In the genomic region with DNA sequence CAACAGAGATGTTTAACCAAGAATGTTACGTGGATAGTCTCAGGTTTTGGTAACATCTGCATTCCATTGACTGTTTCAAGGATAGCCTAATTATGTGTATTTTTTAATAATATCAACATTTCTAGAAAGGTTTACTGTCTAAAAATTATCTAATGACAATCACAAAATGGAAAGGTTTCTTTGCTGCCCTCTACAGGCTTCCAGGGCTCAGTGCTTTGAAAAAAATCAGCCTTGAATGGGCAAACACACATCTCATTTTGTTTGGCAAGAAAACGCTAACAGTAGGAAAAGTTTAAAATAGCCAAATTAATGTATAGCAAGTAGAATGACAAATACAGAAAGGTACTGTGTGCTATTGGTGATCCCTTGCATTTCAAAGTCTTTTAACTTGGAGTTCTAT, we compare ENCODE assay signal across 10 cellular contexts.
DNase-seq lines count a peak whose midpoint lies in the region; ATAC-seq and TF ChIP-seq lines count a peak whose summit lies in the region.
"Had no signal": no experiment of that assay in that cellular context is flagged by ENCODE, and none has a peak within 500 bp of the region (broad histone marks: within the 10 kb centered on the region; RNA-seq: fewer than 3 reads in every experiment).

No MANE protein-coding gene starts in this region.

- H3K27me3 Mint-ChIP-seq in WTC11 (ENCODE audit: low read depth) = no peaks in the 10 kb centered on the region
- H3K27me3 Mint-ChIP-seq: activated CD4-positive, alpha-beta memory T cell treated with anti-CD3 and anti-CD28 coated beads for 36 hours had no signal

- peaks cover 4% of the 10 kb centered on the region; the same call in 1 of the 2 replicates for H3K36me3 Mint-ChIP-seq in WTC11
- H3K36me3 Mint-ChIP-seq: activated CD4-positive, alpha-beta memory T cell treated with anti-CD3 and anti-CD28 coated beads for 36 hours had no signal

- ATAC-seq in WTC11 (no peak), GM19351 (IDR thresholded peaks at IDR 0.05; ENCODE audit: unreplicated experiment) (no peak), aorta (ENCODE audit: low FRiP score) (no peak), GM18498 (IDR thresholded peaks at IDR 0.05; ENCODE audit: unreplicated experiment) (no peak)

- H3K9me3 ChIP-seq in aorta (ENCODE audit: control insufficient read depth, low read length) = no peaks in the 10 kb centered on the region

- no peak overlapping the region for H3K4me3 Mint-ChIP-seq in WTC11
- H3K4me3 Mint-ChIP-seq: activated CD4-positive, alpha-beta memory T cell treated with anti-CD3 and anti-CD28 coated beads for 36 hours had no signal

- CTCF ChIA-PET in WTC11 (lab: Charles Lee) = no interaction called here

- no peaks in the 10 kb centered on the region for H3K27me3 ChIP-seq in aorta (ENCODE audit: control insufficient read depth in 1 of 2, insufficient read depth in 2 of 2, low read length in 1 of 2)

- no peaks in the 10 kb centered on the region for H3K36me3 ChIP-seq in aorta (ENCODE audit: control insufficient read depth in 1 of 2, insufficient read depth in 2 of 2, low read length in 1 of 2)

- H3K9me3 Mint-ChIP-seq in WTC11 = peaks cover 6% of the 10 kb centered on the region
- H3K9me3 Mint-ChIP-seq: activated CD4-positive, alpha-beta memory T cell treated with anti-CD3 and anti-CD28 coated beads for 36 hours had no signal

- POLR2A ChIA-PET in WTC11 (lab: Charles Lee) = no interaction called here

- WGBS in aorta, 2 donors = 35 to 46% methylated on average over 2 of the region's 2 CpGs

- no peaks in the 10 kb centered on the region for H3K4me1 ChIP-seq in aorta (ENCODE audit: control insufficient read depth in 1 of 2, insufficient read depth in 2 of 2, low read length in 2 of 2)

- no peak overlapping the region for H3K4me3 ChIP-seq in aorta (ENCODE audit: low read length in 2 of 2)

- intact Hi-C loops in aorta (cut with DNase I) = no loop called here

- DNase-seq in HCEC 1CT (peak; percentile 9), WTC11 (ENCODE audit: low spot score) (no peak), kidney tubule cell (ENCODE audit: low spot score) (peak; percentile 25), NCI-H2227 treated with DMSO at 0.1 percent for 48 hours (lab: John Stamatoyannopoulos, UW) (no peak), aorta (no peak)
- DNase-seq: activated CD4-positive, alpha-beta memory T cell treated with anti-CD3 and anti-CD28 coated beads for 36 hours; stimulated activated CD4-positive, alpha-beta T cell treated with anti-CD3 and anti-CD28 coated beads, Interleukin-2, amount 100 ng/mL, for 48 hours had no signal

- TF ChIP-seq CTCF in C4-2B (conservative IDR thresholded peaks at IDR 0.05) (peak; percentile 68), WTC11 (IDR thresholded peaks at IDR 0.05) (0 out of 2 replicates have a peak, but pooled peaks have one; percentile 21)

- H3K27ac ChIP-seq in C4-2B = no peak overlapping the region
- H3K27ac ChIP-seq in aorta (ENCODE audit: low read depth in 1 of 2, low read length in 2 of 2) = no peak overlapping the region

- H3K27ac Mint-ChIP-seq in WTC11 = no peak overlapping the region
- H3K27ac Mint-ChIP-seq: activated CD4-positive, alpha-beta memory T cell treated with anti-CD3 and anti-CD28 coated beads for 36 hours had no signal

- H3K4me1 Mint-ChIP-seq in WTC11 = peaks cover 11% of the 10 kb centered on the region

TF ChIP-seq in WTC11, 78 proteins besides CTCF, POLR2A, EP300 and RAD21:
- TF ChIP-seq SP1 (CRISPR knock-in tag; conservative IDR thresholded peaks at IDR 0.05) = no peak
- no peak for TF ChIP-seq KAT7 (CRISPR knock-in tag; IDR thresholded peaks at IDR 0.05; ENCODE audit: borderline replicate concordance)
- no peak for TF ChIP-seq MAX (CRISPR knock-in tag; IDR thresholded peaks at IDR 0.05)
- TF ChIP-seq ZNF138 (CRISPR knock-in tag; conservative IDR thresholded peaks at IDR 0.05) = no peak
- no peak for TF ChIP-seq ETV6 (CRISPR knock-in tag; IDR thresholded peaks at IDR 0.05)
- no peak for TF ChIP-seq AFF4 (CRISPR knock-in tag; IDR thresholded peaks at IDR 0.05; ENCODE audit: borderline replicate concordance)
- TF ChIP-seq HMGA2 (CRISPR knock-in tag; IDR thresholded peaks at IDR 0.05) = no peak
- no peak for TF ChIP-seq ZNF396 (CRISPR knock-in tag; IDR thresholded peaks at IDR 0.05; ENCODE audit: borderline replicate concordance)
- TF ChIP-seq IRF2 (CRISPR knock-in tag; IDR thresholded peaks at IDR 0.05; ENCODE audit: borderline replicate concordance, low read depth) = no peak

Comparison
In these comparisons a context has a peak if more than half of its experiments do, and no peak if none do; other contexts are left out.
1. DNase-seq: peak in HCEC 1CT (single experiment) and kidney tubule cell (single experiment); none in WTC11 (single experiment), NCI-H2227 treated with DMSO at 0.1 percent for 48 hours (single experiment) and aorta (0 of 2).